Comparison of ENCODE assay signal across 19 cellular contexts in the genomic region with DNA sequence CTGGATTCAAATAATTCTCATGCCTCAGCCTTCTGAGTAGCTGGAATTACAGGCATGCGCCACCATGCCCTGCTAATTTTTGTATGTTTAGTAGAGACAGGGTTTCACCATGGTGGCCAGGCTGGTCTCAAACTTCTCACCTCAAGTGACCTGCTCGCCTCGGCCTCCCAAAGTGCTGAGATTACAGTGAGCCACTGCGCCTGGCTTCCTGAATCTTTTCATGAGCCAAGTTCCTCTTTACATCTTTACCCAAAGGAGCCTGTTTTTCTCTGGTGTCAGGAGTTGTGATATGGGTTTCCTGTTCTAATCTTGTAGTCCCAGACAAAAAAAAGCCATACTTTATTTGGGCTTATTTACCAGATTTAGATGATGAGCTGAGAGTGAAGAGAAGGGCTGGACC. TPM values are rescaled to one million over a fixed set of nuclear protein-coding genes. Genes with fewer than 3 reads are reported as not detected.
DNase-seq lines count a peak whose midpoint lies in the region; ATAC-seq and TF ChIP-seq lines count a peak whose summit lies in the region.
"Had no signal": no experiment of that assay in that cellular context is flagged by ENCODE, and none has a peak within 500 bp of the region (broad histone marks: within the 10 kb centered on the region; RNA-seq: fewer than 3 reads in every experiment).

No MANE protein-coding gene starts in this region.

- no peak for TF ChIP-seq EP300 in esophagus muscularis mucosa (IDR thresholded peaks at IDR 0.05)

- TF ChIP-seq POLR2A in esophagus muscularis mucosa (IDR thresholded peaks at IDR 0.05; ENCODE audit: low read depth): no peak

- H3K27me3 ChIP-seq in esophagus muscularis mucosa: no peaks in the 10 kb centered on the region
- H3K27me3 ChIP-seq: ascending aorta, colonic mucosa, MG63, SJSA1, thyroid gland had no signal

- in situ Hi-C loops in KBM-7 (cut with MboI; ENCODE audit: low pct_unique_long_range_greater_than_20kb, low sequenced_read_pairs): no loop called here

- H3K9me3 ChIP-seq in esophagus muscularis mucosa: no peaks in the 10 kb centered on the region
- H3K9me3 ChIP-seq: ascending aorta, colonic mucosa, MG63, SJSA1, thyroid gland had no signal

- DNase-seq in Ammon's horn (ENCODE audit: low spot score): peak; percentile 50
- DNase-seq in KBM-7: peak; percentile 81
- DNase-seq in UCSD-AML1 (lab: John Stamatoyannopoulos, UW; ENCODE audit: unreplicated experiment): peak; percentile 23
- DNase-seq in medulla oblongata (ENCODE audit: extremely low spot score): peak; percentile 75
- DNase-seq in NCI-H1105 treated with DMSO at 0.1 percent for 48 hours (lab: John Stamatoyannopoulos, UW): no peak
- DNase-seq in esophagus muscularis mucosa (ENCODE audit: extremely low spot score): no peak
- DNase-seq: activated CD8-positive, alpha-beta T cell treated with anti-CD3 and anti-CD28 coated beads, Interleukin-2, amount 10 ng/mL, durations not matched to agents 7 days and 5 days; activated gamma-delta T cell; colonic mucosa; DMS 273 treated with DMSO at 0.1 percent for 48 hours; MG63; naive B cell; NCI-H2171; stimulated activated CD4-positive, alpha-beta T cell treated with anti-CD3 and anti-CD28 coated beads, Interleukin-1b, Interleukin-23, amount 100 ng/mL, for 48 hours had no signal

- H3K4me3 ChIP-seq in esophagus muscularis mucosa: no peak overlapping the region
- H3K4me3 ChIP-seq: ascending aorta, colonic mucosa, MG63, SJSA1, thyroid gland had no signal

- no peak for TF ChIP-seq CTCF in esophagus muscularis mucosa (IDR thresholded peaks at IDR 0.05)

- peaks cover 0 to 3% (median 0%) of the 10 kb centered on the region in 4 donors for H3K36me3 ChIP-seq in esophagus muscularis mucosa
- H3K36me3 ChIP-seq: ascending aorta, colonic mucosa, MG63, SJSA1, thyroid gland had no signal

- 81% methylated on average over 4 of the region's 4 CpGs for WGBS in esophagus muscularis mucosa

- peaks cover 0 to 5% (median 0%) of the 10 kb centered on the region in 4 donors for H3K4me1 ChIP-seq in esophagus muscularis mucosa
- H3K4me1 ChIP-seq: ascending aorta, colonic mucosa, SJSA1, thyroid gland had no signal

- intact Hi-C loops in esophagus muscularis mucosa (cut with DNase I): no loop called here

- H3K27ac ChIP-seq in esophagus muscularis mucosa (replicated peaks in 1 of 4): peak overlapping the region in 1 of 4 donors; percentile 15
- H3K27ac ChIP-seq: ascending aorta, colonic mucosa, SJSA1, thyroid gland had no signal

- ATAC-seq in GM18861 (IDR thresholded peaks at IDR 0.05; ENCODE audit: unreplicated experiment): no peak
- no peak for ATAC-seq in GM19035 (IDR thresholded peaks at IDR 0.05; ENCODE audit: unreplicated experiment)
- ATAC-seq: activated CD8-positive, alpha-beta T cell treated with anti-CD3 and anti-CD28 coated beads, Interleukin-2, amount 10 ng/mL, durations not matched to agents 7 days and 5 days had no signal

RNA-seq across cellular contexts. Expression of gene TMEM230, which starts 27.5 kb away (rescaled TPM):
- total RNA-seq in esophagus muscularis mucosa: 100 to 1,000 TPM in 3 of 4 donors, 10 to 100 TPM in 1; 85.8 to 118 (median 107) TPM

RNA-seq across cellular contexts. Expression of gene PCNA, which starts 34.4 kb away (rescaled TPM):
- total RNA-seq in esophagus muscularis mucosa: 10 to 100 TPM; 25.0 to 37.8 (median 35.9) TPM

RNA-seq across cellular contexts. Expression of gene CDS2, which starts 41.4 kb away (rescaled TPM):
- 10 to 100 TPM; 54.8 to 83.1 (median 69.7) TPM for total RNA-seq in esophagus muscularis mucosa

Comparison
In these comparisons a context has a peak if more than half of its experiments do, and no peak if none do; other contexts are left out.
1. DNase-seq: peak in Ammon's horn (single experiment), KBM-7 (single experiment), UCSD-AML1 (single experiment) and medulla oblongata (single experiment); none in NCI-H1105 treated with DMSO at 0.1 percent for 48 hours (single experiment) and esophagus muscularis mucosa (single experiment).